In the genomic region with DNA sequence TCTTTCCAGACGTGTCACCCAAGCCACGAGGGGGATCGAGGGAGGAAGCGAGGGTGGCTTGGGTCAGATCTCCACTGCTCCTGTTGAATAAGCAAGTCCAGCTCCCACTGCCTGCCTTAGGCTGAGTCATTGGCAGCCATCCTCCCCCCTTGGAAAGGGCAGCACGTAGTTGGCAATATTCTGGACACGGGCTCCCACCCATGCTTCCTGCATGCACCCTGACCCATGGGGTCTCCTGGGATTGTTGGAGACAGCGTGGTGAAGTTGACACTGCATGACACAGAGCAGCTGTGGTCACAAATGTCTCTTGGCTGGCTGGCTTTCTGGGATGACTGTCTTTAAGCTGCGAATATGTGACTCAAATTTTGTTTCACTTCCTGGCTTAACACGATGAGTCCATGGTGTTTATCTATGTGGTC, we compare ENCODE assay signal across 16 cellular contexts. TPM values are rescaled to one million over a fixed set of nuclear protein-coding genes. Genes with fewer than 3 reads are reported as not detected.
A peak's percentile ranks its signal among the peaks of the same experiment; 100 is the strongest.
DNase-seq lines count a peak whose midpoint lies in the region; ATAC-seq and TF ChIP-seq lines count a peak whose summit lies in the region.
"Had no signal": no experiment of that assay in that cellular context is flagged by ENCODE, and none has a peak within 500 bp of the region (broad histone marks: within the 10 kb centered on the region; RNA-seq: fewer than 3 reads in every experiment).

No MANE protein-coding gene starts in this region.

- no peak overlapping the region for H4K8ac ChIP-seq in IMR-90 (ENCODE audit: low read depth in 2 of 2, low read length in 2 of 2)

- no peak overlapping the region for H2BK120ac ChIP-seq in IMR-90 (ENCODE audit: low read depth, low read length)

- intact Hi-C loops in IMR-90 (cut with micrococcal nuclease) (no loop called here), psoas muscle (cut with DNase I) (no loop called here), ovary (cut with DNase I) (no loop called here)

- H3K14ac ChIP-seq in IMR-90 (replicated peaks; ENCODE audit: low read depth, low read length), result no peak overlapping the region

- no peak for TF ChIP-seq EP300 in ovary (IDR thresholded peaks at IDR 0.05)

- no peak overlapping the region for H2BK15ac ChIP-seq in IMR-90 (ENCODE audit: low read depth, low read length)

- H3K18ac ChIP-seq in IMR-90 (ENCODE audit: low read depth, low read length), result no peak overlapping the region

- H3K27me3 ChIP-seq in IMR-90 (ENCODE audit: control insufficient read depth, insufficient read depth, low read length), result no peaks in the 10 kb centered on the region
- no peaks in the 10 kb centered on the region for H3K27me3 ChIP-seq in psoas muscle (ENCODE audit: insufficient read depth in 3 of 3, low read length in 2 of 3)
- H3K27me3 ChIP-seq in ovary, result no peaks in the 10 kb centered on the region
- H3K27me3 ChIP-seq: BE2C, vagina had no signal

- H3K4me1 ChIP-seq in IMR-90 (ENCODE audit: control insufficient read depth, insufficient read depth, low read length), result peaks cover 12% of the 10 kb centered on the region
- H3K4me1 ChIP-seq in psoas muscle, result peaks cover 32% of the 10 kb centered on the region
- no peaks in the 10 kb centered on the region for H3K4me1 ChIP-seq in ovary (ENCODE audit: insufficient read depth)
- H3K4me1 ChIP-seq: BE2C had no signal

- DNase-seq in AG20443 (ENCODE audit: low spot score) (peak; percentile 42), IMR-90 (peak; percentile 45), coronary artery (ENCODE audit: low spot score) (peak; percentile 83), psoas muscle (no peak), ovary (no peak)
- DNase-seq in stimulated activated CD4-positive, alpha-beta T cell treated with anti-CD3 and anti-CD28 coated beads, Interleukin-12 subunit alpha, Interleukin-12 subunit beta, amount 100 ng/mL, for 4 hours, result no peak
- DNase-seq: activated CD4-positive, alpha-beta memory T cell treated with anti-CD3 and anti-CD28 coated beads for 36 hours; BE2C; caudate nucleus; hippocampal formation; occipital lobe; stimulated activated CD8-positive, alpha-beta memory T cell treated with anti-CD3 and anti-CD28 coated beads, Interleukin-4, amount 100 ng/mL, for 48 hours had no signal

- no peak overlapping the region for H2AK5ac ChIP-seq in IMR-90 (ENCODE audit: low read depth, low read length)

- no peak overlapping the region for H4K5ac ChIP-seq in IMR-90 (ENCODE audit: low read depth, low read length)

- peak overlapping the region; percentile 67; the same call in 1 of the 2 replicates for H3K4me2 ChIP-seq in IMR-90 (ENCODE audit: low read depth, low read length)

- 37% methylated on average over 4 of the region's 9 CpGs; no CpG with 5 or more reads in 1 of the 2 experiments for WGBS in IMR-90 (ENCODE audit: extremely low coverage in 2 of 2, insufficient read length in 1 of 2), 2 experiments
- WGBS in psoas muscle, 3 donors, result 36 to 48% (median 42%) methylated on average over 9 of the region's 9 CpGs
- 63 to 65% (median 64%) methylated on average over 9 of the region's 9 CpGs for whole genome bisulfite sequencing in ovary, 3 donors

- H2BK5ac ChIP-seq in IMR-90 (ENCODE audit: low read depth, low read length, poor library complexity, severe bottlenecking), result no peak overlapping the region

- TF ChIP-seq POLR2A in IMR-90 (IDR thresholded peaks at IDR 0.05; ENCODE audit: low read depth, low read length), result no peak
- no peak for TF ChIP-seq POLR2A in ovary (IDR thresholded peaks at IDR 0.05)

- no peaks in the 10 kb centered on the region for H4K20me1 ChIP-seq in IMR-90 (ENCODE audit: insufficient read depth, low read length)

- H3K23ac ChIP-seq in IMR-90 (ENCODE audit: low read depth, low read length), result no peak overlapping the region

- POLR2A ChIA-PET in IMR-90 (lab: Charles Lee; ENCODE audit: unreplicated experiment), result interaction anchor here (0.6 kb wide), 1 partner anchor 170 kb away, joined by 4 read pairs; no protein-coding TSS in a partner anchor

- H3K4me3 ChIP-seq in IMR-90 (ENCODE audit: insufficient read depth, low read depth, low read length) (no peak overlapping the region), coronary artery (peak overlapping the region; percentile 39), psoas muscle (no peak overlapping the region), ovary (no peak overlapping the region)
- H3K4me3 ChIP-seq: vagina had no signal

- H3K79me1 ChIP-seq in IMR-90 (ENCODE audit: low read depth in 1 of 2, low read length in 2 of 2), result no peaks in the 10 kb centered on the region

- H3K36me3 ChIP-seq in IMR-90 (ENCODE audit: control insufficient read depth, insufficient read depth, low read length) (no peaks in the 10 kb centered on the region), psoas muscle (ENCODE audit: insufficient read depth in 1 of 2, low read depth in 1 of 2) (no peaks in the 10 kb centered on the region), ovary (no peaks in the 10 kb centered on the region)
- H3K36me3 ChIP-seq: BE2C, vagina had no signal

- in situ Hi-C loops in IMR-90 (cut with MboI; ENCODE audit: low sequenced_read_pairs), result no loop called here

- H4K91ac ChIP-seq in IMR-90 (ENCODE audit: insufficient read depth, low read depth, low read length), result no peak overlapping the region

- H3K9me3 ChIP-seq in IMR-90 (ENCODE audit: control insufficient read depth, insufficient read depth, low read length), result no peaks in the 10 kb centered on the region
- H3K9me3 ChIP-seq in psoas muscle, result no peaks in the 10 kb centered on the region
- no peaks in the 10 kb centered on the region for H3K9me3 ChIP-seq in ovary
- H3K9me3 ChIP-seq: BE2C, vagina had no signal

- ATAC-seq in IMR-90 (ENCODE audit: low read depth) (peak; percentile 38), psoas muscle (peak in 3 of 4 donors; percentile 4 to 23 (median 9)), GM18511 (IDR thresholded peaks at IDR 0.05; ENCODE audit: unreplicated experiment) (no peak), GM19328 (IDR thresholded peaks at IDR 0.05; ENCODE audit: unreplicated experiment) (no peak)

- no TSS peak for BruUV-seq in IMR-90 (replicated peaks; lab: Mats Ljungman, UMichigan)

- dilution Hi-C loops in IMR-90 (cut with HindIII; ENCODE audit: low sequenced_read_pairs, unreplicated experiment), result no loop called here

- CTCF ChIA-PET in IMR-90 (lab: Yijun Ruan, JAX), result interaction anchor here (0.6 kb wide), 1 partner anchor 60 kb away, joined by 3 read pairs; no protein-coding TSS in a partner anchor

- H3K4ac ChIP-seq in IMR-90 (ENCODE audit: low read depth, low read length), result no peak overlapping the region

- no peak overlapping the region for H3K56ac ChIP-seq in IMR-90 (ENCODE audit: extremely low read depth, insufficient read depth, low read length)

- TF ChIP-seq CTCF in IMR-90 (conservative IDR thresholded peaks at IDR 0.05; ENCODE audit: low read depth, low read length) (no peak), coronary artery (IDR thresholded peaks at IDR 0.05) (no peak), psoas muscle (IDR thresholded peaks at IDR 0.05) (no peak), ovary (IDR thresholded peaks at IDR 0.05) (no peak)

- H3K9me1 ChIP-seq in IMR-90 (ENCODE audit: insufficient read depth, low read length), result peaks cover 7% of the 10 kb centered on the region; the same call in 1 of the 2 replicates

- H2BK20ac ChIP-seq in IMR-90 (ENCODE audit: low read depth, low read length), result no peak overlapping the region

- H3K27ac ChIP-seq in IMR-90 (ENCODE audit: insufficient read depth, low read length), result no peak overlapping the region
- H3K27ac ChIP-seq in coronary artery, result peak overlapping the region; percentile 74 to 86
- peak overlapping the region; percentile 80 for H3K27ac ChIP-seq in psoas muscle
- H3K27ac ChIP-seq in ovary, result no peak overlapping the region
- H3K27ac ChIP-seq: vagina had no signal

- no peak overlapping the region for H2AFZ ChIP-seq in IMR-90 (replicated peaks; ENCODE audit: low read length, poor library complexity)

- no peak for TF ChIP-seq RAD21 in IMR-90 (IDR thresholded peaks at IDR 0.05; ENCODE audit: low read length)

- no peak overlapping the region for H2AK9ac ChIP-seq in IMR-90 (replicated peaks; ENCODE audit: low read depth, low read length, poor library complexity)

- H3K9ac ChIP-seq in IMR-90 (ENCODE audit: low read depth, low read length), result no peak overlapping the region

TF ChIP-seq in IMR-90, 13 proteins besides CTCF, POLR2A, EP300 and RAD21:
- 0 out of 2 replicates have a peak, but pooled peaks have one; percentile 8 for TF ChIP-seq FOS (IDR thresholded peaks at IDR 0.05; ENCODE audit: low read depth, low read length)
- no peak for TF ChIP-seq SMC3 (IDR thresholded peaks at IDR 0.05; ENCODE audit: low read depth, low read length)
- TF ChIP-seq MAFK (IDR thresholded peaks at IDR 0.05; ENCODE audit: low read depth, low read length), result no peak
- TF ChIP-seq BHLHE40 (IDR thresholded peaks at IDR 0.05; ENCODE audit: low read depth, low read length), result no peak
- no peak for TF ChIP-seq MXI1 (IDR thresholded peaks at IDR 0.05; ENCODE audit: borderline replicate concordance, low read depth, low read length)
TF ChIP-seq in IMR-90: peak in this region for 1.

RNA-seq across cellular contexts. Expression of a gene that starts 11.2 kb away (rescaled TPM):
- not detected in 2 replicates for total RNA-seq in IMR-90 (2012; rRNA removed)
- not detected in 2 replicates for polyA plus RNA-seq in IMR-90 (2012; rRNA removed)
- polyA plus RNA-seq in IMR-90 (2012; cell fraction: cytosol; rRNA removed), result not detected in 2 replicates
- 0.08 TPM in 1 of 2 replicates, not detected in the other for polyA plus RNA-seq in IMR-90 (2012; cell fraction: nucleus; rRNA removed; ENCODE audit: low replicate concordance)
- total RNA-seq in psoas muscle, result under 1 TPM in 2 of 4 donors, not detected in 2; 0.32 to 0.58 TPM
- under 1 TPM in 1 of 3 donors, not detected in 2; 0.14 TPM for polyA plus RNA-seq in psoas muscle
- total RNA-seq in ovary, result 1 to 10 TPM in 1 of 7 donors, under 1 TPM in 1, not detected in 5; 0.42 to 1.8 TPM
- polyA plus RNA-seq in ovary, result not detected
- total RNA-seq: activated CD4-positive, alpha-beta memory T cell treated with anti-CD3 and anti-CD28 coated beads for 36 hours; lung microvascular endothelial cell; occipital lobe; vagina had no signal

Comparison
In these comparisons a context has a peak if more than half of its experiments do, and no peak if none do; other contexts are left out.
1. DNase-seq: peak in AG20443 (single experiment), IMR-90 (single experiment) and coronary artery (single experiment); none in psoas muscle (0 of 2), ovary (0 of 5) and stimulated activated CD4-positive, alpha-beta T cell treated with anti-CD3 and anti-CD28 coated beads, Interleukin-12 subunit alpha, Interleukin-12 subunit beta, amount 100 ng/mL, for 4 hours (single experiment).
2. ATAC-seq: peak in IMR-90 (single experiment) and psoas muscle (3 of 4); none in GM18511 (single experiment) and GM19328 (single experiment).
3. H3K27ac ChIP-seq: peak in coronary artery (2 of 2) and psoas muscle (single experiment); none in IMR-90 (single experiment) and ovary (0 of 2).